ENCODE assay signal across 18 cellular contexts in genomic region chr16:21560462-21560861, GRCh38.
"Had no signal": no experiment of that assay in that cellular context is flagged by ENCODE, and none has a peak within 500 bp of the region (broad histone marks: within the 10 kb centered on the region; RNA-seq: fewer than 3 reads in every experiment).

No MANE protein-coding gene starts in this region.

- H3K9me3 ChIP-seq: heart right ventricle, mucosa of descending colon, neutrophil, thoracic aorta, uterus had no signal

- H3K36me3 ChIP-seq: heart right ventricle, neutrophil, thoracic aorta, uterus had no signal

- H3K4me1 ChIP-seq: uterus had no signal

- H3K27ac ChIP-seq: coronary artery, heart right ventricle, neutrophil, thoracic aorta, uterus had no signal

- ATAC-seq: heart right ventricle; left lobe of liver; mucosa of descending colon; naive thymus-derived CD8-positive, alpha-beta T cell; right cardiac atrium; stimulated activated memory B cell treated with anti-CD40 and anti-IgM and Interleukin-4, amounts not matched to agents 10 μg/mL and 1 μg/mL and 100 μg/mL, for 72 hours had no signal

- DNase-seq: effector CD4-positive, alpha-beta T cell; endodermal cell; erythroblast; heart right ventricle; hypothalamus; mammary epithelial cell; mucosa of descending colon; naive thymus-derived CD8-positive, alpha-beta T cell; right cardiac atrium; stimulated activated CD4-positive, alpha-beta T cell treated with anti-CD3 and anti-CD28 coated beads, Interleukin-4, amount 100 ng/mL, for 1 hour; trophoblast cell; uterus had no signal

- H3K4me3 ChIP-seq: coronary artery, heart right ventricle, mucosa of descending colon, smooth muscle cell, thoracic aorta, uterus had no signal

- H3K27me3 ChIP-seq: neutrophil, uterus had no signal
